In genomic region chr6:43144879-43145278, GRCh38 we compare ENCODE assay signal across 17 cellular contexts.
"Had no signal": no experiment of that assay in that cellular context is flagged by ENCODE, and none has a peak within 500 bp of the region (broad histone marks: within the 10 kb centered on the region; RNA-seq: fewer than 3 reads in every experiment).

No MANE protein-coding gene starts in this region.

- H3K27me3 ChIP-seq: heart right ventricle had no signal

- H3K9me3 ChIP-seq: heart right ventricle, left ventricle myocardium inferior, psoas muscle had no signal

- H3K4me3 ChIP-seq: heart right ventricle, left ventricle myocardium inferior, psoas muscle had no signal

- ATAC-seq: heart right ventricle; psoas muscle; stimulated activated naive CD8-positive, alpha-beta T cell treated with anti-CD3 and anti-CD28 coated beads, Interleukin-15, Interleukin-2, amounts not matched to agents 100 U/mL and 50 U/mL, for 24 hours had no signal

- DNase-seq: activated CD4-positive, alpha-beta memory T cell treated with anti-CD3 and anti-CD28 coated beads for 36 hours; activated CD4-positive, alpha-beta T cell treated with anti-CD3 and anti-CD28 coated beads for 1 hour; activated naive CD4-positive, alpha-beta T cell; activated naive CD8-positive, alpha-beta T cell treated with anti-CD3 and anti-CD28 coated beads for 36 hours; activated T-cell treated with anti-CD3 and anti-CD28 coated beads for 4 hours; amniotic stem cell; central memory CD4-positive, alpha-beta T cell; endodermal cell; heart right ventricle; kidney glomerular epithelial cell; left ventricle myocardium inferior; psoas muscle; stimulated activated naive CD8-positive, alpha-beta T cell treated with anti-CD3 and anti-CD28 coated beads, Interleukin-15, Interleukin-2, amounts not matched to agents 100 U/mL and 50 U/mL, for 24 hours; substantia nigra; T-helper 2 cell; WERI-Rb-1 had no signal

- FAIRE-seq: colon had no signal

- H3K36me3 ChIP-seq: heart right ventricle, left ventricle myocardium inferior had no signal

- H3K27ac ChIP-seq: heart right ventricle, left ventricle myocardium inferior, psoas muscle, WERI-Rb-1 had no signal
